ENCODE assay signal across 12 cellular contexts in genomic region chr5:74167206-74167929, GRCh38.
DNase-seq lines count a peak whose midpoint lies in the region; ATAC-seq, FAIRE-seq and TF ChIP-seq lines count a peak whose summit lies in the region.
"Had no signal": no experiment of that assay in that cellular context is flagged by ENCODE, and none has a peak within 500 bp of the region (broad histone marks: within the 10 kb centered on the region; RNA-seq: fewer than 3 reads in every experiment).

No MANE protein-coding gene starts in this region.

- in situ Hi-C loops in G401 (cut with HindIII; ENCODE audit: low sequenced_read_pairs): no loop called here

- WGBS in suprapubic skin: 82% methylated on average over 6 of the region's 6 CpGs

- no peaks in the 10 kb centered on the region for H3K27me3 ChIP-seq in suprapubic skin

- no peak overlapping the region for H3K27ac ChIP-seq in suprapubic skin

- TF ChIP-seq CTCF in fibroblast of villous mesenchyme (IDR thresholded peaks at IDR 0.05; ENCODE audit: insufficient read depth, low read depth, low read length) (no peak), suprapubic skin (IDR thresholded peaks at IDR 0.05) (no peak)

- H3K36me3 ChIP-seq in suprapubic skin: no peaks in the 10 kb centered on the region

- H3K4me3 ChIP-seq in fibroblast of villous mesenchyme (ENCODE audit: low read depth, low read length) (no peak overlapping the region), suprapubic skin (no peak overlapping the region)

- ATAC-seq in GM18502 (IDR thresholded peaks at IDR 0.05; ENCODE audit: poor library complexity, unreplicated experiment) (no peak), GM19467 (IDR thresholded peaks at IDR 0.05; ENCODE audit: unreplicated experiment) (no peak)

- DNase-seq in H54 (ENCODE audit: insufficient read length, low spot score) (peak; percentile 20), T1000 (lab: John Stamatoyannopoulos, UW) (peak; percentile 3), fibroblast of villous mesenchyme (ENCODE audit: low read depth) (peak; percentile 91), stromal cell of bone marrow (ENCODE audit: low read depth) (peak; percentile 54), G401 (ENCODE audit: low spot score) (no peak), suprapubic skin (ENCODE audit: low spot score in 2 of 2) (no peak)
- DNase-seq: activated CD8-positive, alpha-beta memory T cell treated with anti-CD3 and anti-CD28 coated beads for 24 hours; anterior cingulate cortex; GDM1; stimulated activated naive CD4-positive, alpha-beta T cell had no signal

- peaks cover 2% of the 10 kb centered on the region for H3K4me1 ChIP-seq in suprapubic skin

- FAIRE-seq in H54 (lab: Jason Lieb, UNC): no peak

- TF ChIP-seq POLR2A in H54 (IDR thresholded peaks at IDR 0.05; ENCODE audit: low read depth, low read length) (no peak), suprapubic skin (IDR thresholded peaks at IDR 0.05) (no peak)

- no peaks in the 10 kb centered on the region for H3K9me3 ChIP-seq in suprapubic skin

- no peak for TF ChIP-seq EP300 in suprapubic skin (IDR thresholded peaks at IDR 0.05)

Comparison
In these comparisons a context has a peak if more than half of its experiments do, and no peak if none do; other contexts are left out.
1. DNase-seq: peak in H54 (single experiment), T1000 (single experiment), fibroblast of villous mesenchyme (single experiment) and stromal cell of bone marrow (single experiment); none in G401 (single experiment) and suprapubic skin (0 of 2).